8 cellular contexts compared by ENCODE assay signal in genomic region chr1:101239095-101240040, GRCh38. TPM values are rescaled to one million over a fixed set of nuclear protein-coding genes. Genes with fewer than 3 reads are reported as not detected.
A peak's percentile ranks its signal among the peaks of the same experiment; 100 is the strongest.
DNase-seq lines count a peak whose midpoint lies in the region; ATAC-seq and TF ChIP-seq lines count a peak whose summit lies in the region.

No MANE protein-coding gene starts in this region.

- peak overlapping the region; percentile 99 for H3K4me3 Mint-ChIP-seq in CD8-positive, alpha-beta T cell

- H3K9me3 ChIP-seq in CD8-positive, alpha-beta T cell (ENCODE audit: low read length), result no peaks in the 10 kb centered on the region
- H3K9me3 ChIP-seq in colonic mucosa (no peaks in the 10 kb centered on the region), sigmoid colon (no peaks in the 10 kb centered on the region)

- H3K4me3 ChIP-seq in CD8-positive, alpha-beta T cell (ENCODE audit: low read depth, low read length), result peak overlapping the region; percentile 50
- H3K4me3 ChIP-seq in colonic mucosa (peak overlapping the region; percentile 46), sigmoid colon (peak overlapping the region in 3 of 4 donors; percentile 10 to 70 (median 60))

- CTCF ChIA-PET in CD8-positive, alpha-beta T cell (lab: Charles Lee), result interaction anchor here (0.6 to 17.1 kb wide), 63 partner anchors 10 to 353 kb away, joined by 3 to 405 read pairs (median 4); partner anchors contain the start of genes EXTL2 and SLC30A7

- peak overlapping the region; percentile 98 for H3K27ac Mint-ChIP-seq in CD8-positive, alpha-beta T cell

- intact Hi-C loops in CD8-positive, alpha-beta T cell (cut with DNase I, micrococcal nuclease), result loop anchor here (1.0 to 5.0 kb wide), 8 partner anchors 23 to 343 kb away; partner anchors contain the start of gene SLC30A7 (in 1 of the 2)
- intact Hi-C loops in colonic mucosa (cut with DNase I) (loop anchor here (2.0 to 5.0 kb wide), 2 partner anchors 47 to 312 kb away; no protein-coding TSS in a partner anchor), sigmoid colon (cut with DNase I) (loop anchor here (5.0 kb wide), 1 partner anchor 317 kb away; no protein-coding TSS in a partner anchor)

- H3K4me1 Mint-ChIP-seq in CD8-positive, alpha-beta T cell (ENCODE audit: low read depth), result peaks cover 69% of the 10 kb centered on the region

- POLR2A ChIA-PET in CD8-positive, alpha-beta T cell (lab: Charles Lee), result interaction anchor here (0.7 to 6.6 kb wide), 44 partner anchors 8 to 344 kb away, joined by 3 to 56 read pairs (median 4); partner anchors contain the start of genes DPH5, EXTL2 and SLC30A7

- TF ChIP-seq POLR2A in sigmoid colon (IDR thresholded peaks at IDR 0.05), result no peak

- ATAC-seq in CD8-positive, alpha-beta T cell, result peak; percentile 10
- no peak for ATAC-seq in HG03460 (IDR thresholded peaks at IDR 0.05; ENCODE audit: unreplicated experiment)

- TF ChIP-seq EP300 in sigmoid colon (IDR thresholded peaks at IDR 0.05), result no peak

- in situ Hi-C loops in GM13976 (cut with MboI; ENCODE audit: low sequenced_read_pairs, unreplicated experiment), result loop anchor here (10.0 kb wide), 1 partner anchor 105 kb away; no protein-coding TSS in a partner anchor

- H3K9me3 Mint-ChIP-seq in CD8-positive, alpha-beta T cell, result no peaks in the 10 kb centered on the region

- no peaks in the 10 kb centered on the region for H3K27me3 Mint-ChIP-seq in CD8-positive, alpha-beta T cell (ENCODE audit: low read depth)

- peak in 6 of 7 experiments; percentile 40 to 78 (median 62) for DNase-seq in CD8-positive, alpha-beta T cell
- no peak for DNase-seq in colonic mucosa
- DNase-seq in sigmoid colon, result peak; percentile 62
- DNase-seq in GM13976 (ENCODE audit: low spot score), result no peak
- DNase-seq in NCI-H2196 treated with DMSO at 0.1 percent for 48 hours (lab: John Stamatoyannopoulos, UW; ENCODE audit: unreplicated experiment), result no peak
- no peak for DNase-seq in NCI-H1436 treated with DMSO at 0.1 percent for 48 hours (lab: John Stamatoyannopoulos, UW)

- TF ChIP-seq CTCF in CD8-positive, alpha-beta T cell (IDR thresholded peaks at IDR 0.05), result peak; percentile 51
- TF ChIP-seq CTCF in VCaP (conservative IDR thresholded peaks at IDR 0.05) (peak; percentile 52), colonic mucosa (IDR thresholded peaks at IDR 0.05) (no peak), sigmoid colon (IDR thresholded peaks at IDR 0.05) (peak in 2 of 4 experiments; percentile 1 to 11), GM13976 (IDR thresholded peaks at IDR 0.05; ENCODE audit: borderline replicate concordance, control extremely low read depth, extremely low read depth, insufficient read depth, missing control alignments) (no peak)

- H3K4me1 ChIP-seq in CD8-positive, alpha-beta T cell (ENCODE audit: insufficient read depth, low read length), result peaks cover 66% of the 10 kb centered on the region
- H3K4me1 ChIP-seq in colonic mucosa (no peaks in the 10 kb centered on the region), sigmoid colon (peaks cover 0 to 32% (median 20%) of the 10 kb centered on the region in 4 donors)

- H3K9ac ChIP-seq in colonic mucosa (ENCODE audit: low read depth in 2 of 2, low read length in 2 of 2), result peak overlapping the region in 1 of 2 donors; percentile 44

- 82 to 83% methylated on average over 42 of the region's 42 CpGs for WGBS in sigmoid colon, 2 donors

- peaks cover 31% of the 10 kb centered on the region for H3K36me3 ChIP-seq in CD8-positive, alpha-beta T cell (ENCODE audit: insufficient read depth, low read length)
- no peaks in the 10 kb centered on the region for H3K36me3 ChIP-seq in colonic mucosa
- H3K36me3 ChIP-seq in sigmoid colon, result no peaks in the 10 kb centered on the region

- H3K27ac ChIP-seq in CD8-positive, alpha-beta T cell (ENCODE audit: low read depth, low read length), result peak overlapping the region; percentile 71
- H3K27ac ChIP-seq in VCaP (no peak overlapping the region), colonic mucosa (peak overlapping the region; percentile 24), sigmoid colon (peak overlapping the region; percentile 15 to 90 (median 48))

- no peaks in the 10 kb centered on the region for H3K27me3 ChIP-seq in CD8-positive, alpha-beta T cell (ENCODE audit: insufficient read depth, low read length)
- H3K27me3 ChIP-seq in colonic mucosa, result peaks cover 23% of the 10 kb centered on the region
- peaks cover 0 to 21% (median 0%) of the 10 kb centered on the region in 3 donors for H3K27me3 ChIP-seq in sigmoid colon

- peaks cover 78% of the 10 kb centered on the region for H3K36me3 Mint-ChIP-seq in CD8-positive, alpha-beta T cell

RNA-seq across cellular contexts. Expression of gene S1PR1, which starts 2.5 kb away (rescaled TPM):
- total RNA-seq in CD8-positive, alpha-beta T cell, result 100 to 1,000 TPM; 416 to 420 TPM
- total RNA-seq in colonic mucosa, result 10 to 100 TPM in 1 of 2 donors, 1 to 10 TPM in 1; 4.4 to 10.7 TPM
- 10 to 100 TPM; 16.4 to 25.5 (median 22.3) TPM for total RNA-seq in sigmoid colon
- 10 to 100 TPM in 1 of 3 donors, 1 to 10 TPM in 2; 1.2 to 29.3 (median 4.2) TPM for polyA plus RNA-seq in sigmoid colon

Comparison
In these comparisons a context has a peak if more than half of its experiments do, and no peak if none do; other contexts are left out.
1. DNase-seq: peak in CD8-positive, alpha-beta T cell (6 of 7) and sigmoid colon (single experiment); none in colonic mucosa (single experiment), GM13976 (single experiment), NCI-H2196 treated with DMSO at 0.1 percent for 48 hours (single experiment) and NCI-H1436 treated with DMSO at 0.1 percent for 48 hours (single experiment).
2. CTCF ChIP-seq: peak in CD8-positive, alpha-beta T cell (single experiment) and VCaP (single experiment); none in colonic mucosa (single experiment) and GM13976 (single experiment).
3. RNA of gene S1PR1, which starts 2.5 kb away (total RNA-seq): 416 to 420 TPM in CD8-positive, alpha-beta T cell; 16.4 to 25.5 TPM in sigmoid colon and 4.4 to 10.7 TPM in colonic mucosa; every median in the first group is over 10 times any median in the second.
4. Peak in every context shown above with its lines, with median percentiles within 50 percentile points of each other: H3K4me3 ChIP-seq.